In the genomic region with DNA sequence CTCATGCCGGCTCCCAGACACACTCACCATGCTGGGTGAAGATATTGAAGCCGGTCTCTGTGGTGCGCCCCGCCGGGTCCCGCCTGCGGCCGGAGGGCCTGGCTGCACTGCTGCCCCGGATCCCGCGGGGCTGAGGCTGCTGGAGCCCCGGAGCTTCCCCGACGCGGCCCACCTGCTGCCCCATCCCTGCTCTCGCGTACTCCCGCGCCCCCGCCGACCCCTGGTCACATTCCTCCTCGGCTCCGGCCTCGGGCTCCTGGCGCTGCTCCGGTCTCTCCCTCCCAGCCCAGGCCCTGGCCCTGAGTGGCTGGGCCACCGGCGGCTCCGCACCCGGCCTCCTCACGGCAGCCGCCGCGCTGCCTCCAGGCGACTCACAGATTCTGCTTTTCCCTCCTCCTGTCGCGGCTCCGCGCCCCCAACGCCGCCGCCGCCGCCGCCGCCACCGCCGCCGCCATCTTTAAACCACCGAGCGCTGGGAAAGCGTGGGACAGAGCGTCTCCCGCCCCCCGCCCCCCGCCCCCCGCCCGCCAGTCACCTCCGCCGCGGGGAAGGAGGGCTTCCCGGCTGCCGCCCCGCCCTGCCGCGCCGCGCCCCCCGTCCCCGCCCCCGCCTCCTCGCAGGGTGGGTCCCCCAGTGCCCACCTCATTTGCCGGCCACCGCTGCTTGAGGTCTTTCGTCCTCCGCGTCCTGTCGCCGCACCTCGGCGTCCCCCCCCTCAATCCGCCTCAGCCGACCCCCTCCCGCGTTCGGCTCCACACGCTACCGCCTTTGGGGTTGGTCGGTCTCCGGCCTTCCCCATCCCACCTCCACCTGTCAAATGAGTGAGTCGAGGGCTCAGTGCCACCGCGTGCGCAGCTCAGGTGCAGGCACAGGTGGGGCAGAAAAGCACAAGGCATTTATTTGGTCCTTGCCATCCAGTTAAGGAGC, we compare ENCODE assay signal across 8 cellular contexts. TPM values are rescaled to one million over a fixed set of nuclear protein-coding genes. Genes with fewer than 3 reads are reported as not detected.
DNase-seq lines count a peak whose midpoint lies in the region; ATAC-seq lines count a peak whose summit lies in the region.

A gene (minus strand): TSS at position 464 of the 927 bp plus-strand sequence. CDS start 280 bp downstream, at position 184.

- peak within 1 kb of the TSS; percentile 70 for H3K27ac ChIP-seq in CD8-positive, alpha-beta memory T cell (ENCODE audit: low read depth, low read length)
- H3K27ac ChIP-seq in HUES48 (ENCODE audit: low read depth, low read length) (peak within 1 kb of the TSS; percentile 89), SJCRH30 (peak within 1 kb of the TSS; percentile 83)

- intact Hi-C loops in Right ventricle myocardium inferior (cut with DNase I) (loop anchor here (5.0 kb wide), 1 partner anchor 63 kb away; a partner anchor contains a TSS), posterior vena cava (cut with DNase I) (no loop called here)

- peaks cover 28 to 43% (median 38%) of the 10 kb centered on the region in 3 donors for H3K4me1 Mint-ChIP-seq in CD8-positive, alpha-beta memory T cell

- H3K27ac Mint-ChIP-seq in CD8-positive, alpha-beta memory T cell = peak within 1 kb of the TSS in 7 of 8 donors; percentile 53 to 97 (median 89)
- H3K27ac Mint-ChIP-seq in activated naive CD4-positive, alpha-beta T cell treated with anti-CD3 and anti-CD28 coated beads, Interleukin-2, amount 50 U/mL, for 72 hours = peak within 1 kb of the TSS; percentile 92 to 95

- peaks cover 0 to 13% (median 0%) of the 10 kb centered on the region in 3 donors for H3K36me3 Mint-ChIP-seq in CD8-positive, alpha-beta memory T cell
- peaks cover 0 to 5% of the 10 kb centered on the region in 2 donors for H3K36me3 Mint-ChIP-seq in activated naive CD4-positive, alpha-beta T cell treated with anti-CD3 and anti-CD28 coated beads, Interleukin-2, amount 50 U/mL, for 72 hours

- peak within 1 kb of the TSS; percentile 82 for H3K9ac ChIP-seq in HUES48 (ENCODE audit: low read depth, low read length)

- H3K27me3 Mint-ChIP-seq in CD8-positive, alpha-beta memory T cell = peaks cover 0 to 1% of the 10 kb centered on the region in 2 donors

- no peaks in the 10 kb centered on the region for H3K36me3 ChIP-seq in CD8-positive, alpha-beta memory T cell (ENCODE audit: insufficient read depth, low read length)
- H3K36me3 ChIP-seq in HUES48 (ENCODE audit: control insufficient read depth, insufficient read depth, low read length) (peaks cover 3% of the 10 kb centered on the region), SJCRH30 (no peaks in the 10 kb centered on the region; the same call in 1 of the 2 replicates)

- peak within 1 kb of the TSS; percentile 76 for H3K4me3 ChIP-seq in CD8-positive, alpha-beta memory T cell (ENCODE audit: low read length)
- H3K4me3 ChIP-seq in HUES48 (ENCODE audit: low read depth, low read length) = peak within 1 kb of the TSS; percentile 83
- H3K4me3 ChIP-seq in SJCRH30 = peak within 1 kb of the TSS; percentile 100

- DNase-seq in CD8-positive, alpha-beta memory T cell = peak; percentile 43 to 60 (median 56)
- peak; percentile 46 to 70 for DNase-seq in SJCRH30
- peak; percentile 49 to 55 for DNase-seq in activated naive CD4-positive, alpha-beta T cell treated with anti-CD3 and anti-CD28 coated beads, Interleukin-2, amount 50 U/mL, for 72 hours (ENCODE audit: low spot score in 2 of 2)
- peak; percentile 78 for DNase-seq in Right ventricle myocardium inferior (ENCODE audit: missing footprints)
- peak; percentile 84 for DNase-seq in posterior vena cava (ENCODE audit: low spot score)
- DNase-seq in ureter (ENCODE audit: low spot score) = peak; percentile 47

- H3K4me1 ChIP-seq in CD8-positive, alpha-beta memory T cell (ENCODE audit: insufficient read depth, low read length) = peaks cover 8% of the 10 kb centered on the region
- H3K4me1 ChIP-seq in HUES48 (ENCODE audit: control insufficient read depth, insufficient read depth, low read length) = peaks cover 6% of the 10 kb centered on the region; the same call in 1 of the 2 replicates
- H3K4me1 ChIP-seq in SJCRH30 = peaks cover 4% of the 10 kb centered on the region

- no peaks in the 10 kb centered on the region for H3K9me3 Mint-ChIP-seq in CD8-positive, alpha-beta memory T cell
- no peaks in the 10 kb centered on the region for H3K9me3 Mint-ChIP-seq in activated naive CD4-positive, alpha-beta T cell treated with anti-CD3 and anti-CD28 coated beads, Interleukin-2, amount 50 U/mL, for 72 hours

- H3K27me3 ChIP-seq in CD8-positive, alpha-beta memory T cell (ENCODE audit: insufficient read depth, low read length, poor library complexity, severe bottlenecking) = no peaks in the 10 kb centered on the region
- H3K27me3 ChIP-seq in HUES48 (ENCODE audit: control insufficient read depth, insufficient read depth, low read length) (no peaks in the 10 kb centered on the region), SJCRH30 (no peaks in the 10 kb centered on the region)

- no peaks in the 10 kb centered on the region for H3K9me3 ChIP-seq in CD8-positive, alpha-beta memory T cell (ENCODE audit: low read length)
- H3K9me3 ChIP-seq in HUES48 (ENCODE audit: control insufficient read depth, insufficient read depth, low read length) (no peaks in the 10 kb centered on the region), SJCRH30 (replicated peaks) (no peaks in the 10 kb centered on the region)

- CTCF ChIA-PET in CD8-positive, alpha-beta memory T cell (lab: Charles Lee) = no interaction called here

- H3K4me3 Mint-ChIP-seq in CD8-positive, alpha-beta memory T cell = peak within 1 kb of the TSS; percentile 91 to 97 (median 93)

- POLR2A ChIA-PET in CD8-positive, alpha-beta memory T cell (lab: Charles Lee) = interaction anchor here (0.6 to 1.2 kb wide), 2 partner anchors 136 to 144 kb away, joined by 4 read pairs; a partner anchor contains a TSS

- ATAC-seq in GM19463 (IDR thresholded peaks at IDR 0.05; ENCODE audit: unreplicated experiment) (peak; percentile 64), Right ventricle myocardium inferior (peak; percentile 84)
- ATAC-seq in activated naive CD4-positive, alpha-beta T cell treated with anti-CD3 and anti-CD28 coated beads, Interleukin-2, amount 50 U/mL, for 72 hours = peak; percentile 26 to 39

RNA-seq across cellular contexts. Expression of the gene that starts here (rescaled TPM):
- total RNA-seq in CD8-positive, alpha-beta memory T cell = 1 to 10 TPM; 6.7 to 7.2 TPM
- polyA plus RNA-seq in CD8-positive, alpha-beta memory T cell = 1.4 TPM
- total RNA-seq in SJCRH30 (2014; rRNA removed; shearing (Covaris generic)) = 11.5 and 14.5 TPM in 2 replicates
- total RNA-seq in activated naive CD4-positive, alpha-beta T cell treated with anti-CD3 and anti-CD28 coated beads, Interleukin-2, amount 50 U/mL, for 72 hours = 1 to 10 TPM; 9.2 to 9.4 TPM
- total RNA-seq in Right ventricle myocardium inferior (8.5 TPM), posterior vena cava (10 to 100 TPM; 37.2 to 63.5 TPM), ureter (35.0 TPM)

Comparison
In these comparisons a context has a peak if more than half of its experiments do, and no peak if none do; other contexts are left out.
1. Peak in every context shown above with its lines: DNase-seq, ATAC-seq, H3K4me3 ChIP-seq and H3K27ac ChIP-seq.
2. ATAC-seq: peak in every context shown above with its lines; median percentile 84 in Right ventricle myocardium inferior; 64 in GM19463; 32 in activated naive CD4-positive, alpha-beta T cell treated with anti-CD3 and anti-CD28 coated beads, Interleukin-2, amount 50 U/mL, for 72 hours.